Comparison of ENCODE assay signal across 7 cellular contexts in genomic region chr3:115146418-115147328, GRCh38. TPM values are rescaled to one million over a fixed set of nuclear protein-coding genes. Genes with fewer than 3 reads are reported as not detected.
A peak's percentile ranks its signal among the peaks of the same experiment; 100 is the strongest.
DNase-seq lines count a peak whose midpoint lies in the region; ATAC-seq and TF ChIP-seq lines count a peak whose summit lies in the region.

TSS of gene ZBTB20 (minus strand) at chr3:115147288.

- ATAC-seq in GM18520 (IDR thresholded peaks at IDR 0.05; ENCODE audit: unreplicated experiment), result peak; percentile 8
- peak; percentile 32 for ATAC-seq in HG02885 (IDR thresholded peaks at IDR 0.05; ENCODE audit: poor library complexity, unreplicated experiment)
- peak; percentile 14 for ATAC-seq in activated CD4-positive, alpha-beta T cell treated with anti-CD3 and anti-CD28 coated beads for 36 hours
- peak; percentile 33 for ATAC-seq in left colon

- POLR2A ChIA-PET in activated CD4-positive, alpha-beta T cell treated with anti-CD3 and anti-CD28 coated beads for 36 hours (lab: Charles Lee), result interaction anchor here (0.6 to 1.7 kb wide), 5 partner anchors 11 to 278 kb away, joined by 4 to 11 read pairs (median 5); no protein-coding TSS in a partner anchor

- H3K4me3 Mint-ChIP-seq in activated CD4-positive, alpha-beta T cell treated with anti-CD3 and anti-CD28 coated beads for 36 hours, result peak within 1 kb of the TSS; percentile 97

- peak within 1 kb of the TSS; percentile 99 for H3K27ac Mint-ChIP-seq in activated CD4-positive, alpha-beta T cell treated with anti-CD3 and anti-CD28 coated beads for 36 hours

- peaks cover 21% of the 10 kb centered on the region for H3K4me1 Mint-ChIP-seq in activated CD4-positive, alpha-beta T cell treated with anti-CD3 and anti-CD28 coated beads for 36 hours

- CTCF ChIA-PET in activated CD4-positive, alpha-beta T cell treated with anti-CD3 and anti-CD28 coated beads for 36 hours (lab: Charles Lee), result interaction anchor here (0.8 to 2.0 kb wide), 5 partner anchors 9 to 637 kb away, joined by 3 to 12 read pairs (median 3); no protein-coding TSS in a partner anchor

- H3K9me3 Mint-ChIP-seq in activated CD4-positive, alpha-beta T cell treated with anti-CD3 and anti-CD28 coated beads for 36 hours (ENCODE audit: low read depth), result peaks cover 5% of the 10 kb centered on the region

- no peaks in the 10 kb centered on the region for H3K27me3 Mint-ChIP-seq in activated CD4-positive, alpha-beta T cell treated with anti-CD3 and anti-CD28 coated beads for 36 hours

- TF ChIP-seq CTCF in choroid plexus epithelial cell (conservative IDR thresholded peaks at IDR 0.05; ENCODE audit: low read depth, low read length), result no peak

- peak within 1 kb of the TSS; percentile 89 for H3K4me3 ChIP-seq in choroid plexus epithelial cell (ENCODE audit: low read depth, low read length)

- intact Hi-C loops in activated CD4-positive, alpha-beta T cell treated with anti-CD3 and anti-CD28 coated beads for 36 hours (cut with DNase I, micrococcal nuclease), result loop anchor here (1.0 to 10.0 kb wide), 13 partner anchors 46 to 1614 kb away; partner anchors contain the start of genes ATP6V1A (in 1 of the 2), CCDC191 (in 1 of the 2), NAA50 (in 1 of the 2) and QTRT2 (in 1 of the 2)
- intact Hi-C loops in left colon (cut with DNase I, micrococcal nuclease), result no loop called here

- H3K36me3 Mint-ChIP-seq in activated CD4-positive, alpha-beta T cell treated with anti-CD3 and anti-CD28 coated beads for 36 hours (ENCODE audit: low read depth), result no peaks in the 10 kb centered on the region

- DNase-seq in NCI-H2171 treated with DMSO at 0.1 percent for 48 hours (lab: John Stamatoyannopoulos, UW), result peak; percentile 84
- peak; percentile 86 for DNase-seq in activated CD4-positive, alpha-beta T cell treated with anti-CD3 and anti-CD28 coated beads for 36 hours
- peak; percentile 89 for DNase-seq in choroid plexus epithelial cell (ENCODE audit: low read depth)
- peak; percentile 77 to 80 for DNase-seq in left colon
- peak; percentile 55 for DNase-seq in stimulated activated CD4-positive, alpha-beta T cell treated with anti-CD3 and anti-CD28 coated beads, Interleukin-2, amount 100 ng/mL, for 4 hours (ENCODE audit: low read depth)

RNA-seq across cellular contexts. Expression of gene ZBTB20, which starts in this region (rescaled TPM):
- total RNA-seq in activated CD4-positive, alpha-beta T cell treated with anti-CD3 and anti-CD28 coated beads for 36 hours, result 1 to 10 TPM; 5.2 to 6.4 TPM
- 10 to 100 TPM; 27.1 to 27.3 TPM for total RNA-seq in left colon

Comparison
In these comparisons a context has a peak if more than half of its experiments do, and no peak if none do; other contexts are left out.
1. Peak in every context shown above with its lines: DNase-seq, ATAC-seq and H3K4me3 ChIP-seq.
2. intact Hi-C loops: an anchor here in activated CD4-positive, alpha-beta T cell treated with anti-CD3 and anti-CD28 coated beads for 36 hours (1.0 to 10.0 kb wide); none called in left colon.